9 cellular contexts compared by ENCODE assay signal in genomic region chr9:137069508-137070071, GRCh38. TPM values are rescaled to one million over a fixed set of nuclear protein-coding genes. Genes with fewer than 3 reads are reported as not detected.
DNase-seq lines count a peak whose midpoint lies in the region; ATAC-seq, FAIRE-seq and TF ChIP-seq lines count a peak whose summit lies in the region.
"Had no signal": no experiment of that assay in that cellular context is flagged by ENCODE, and none has a peak within 500 bp of the region (broad histone marks: within the 10 kb centered on the region; RNA-seq: fewer than 3 reads in every experiment).

No MANE protein-coding gene starts in this region.

- H3K4me1 Mint-ChIP-seq in Caco-2 (ENCODE audit: low read depth, unreplicated experiment): peaks cover 18% of the 10 kb centered on the region
- peaks cover 12 to 15% (median 14%) of the 10 kb centered on the region in 3 donors for H3K4me1 Mint-ChIP-seq in T-cell

- intact Hi-C loops in Caco-2 (cut with micrococcal nuclease; ENCODE audit: unreplicated experiment): loop anchor here (1.0 kb wide), 2 partner anchors 17 to 23 kb away; partner anchors contain the start of genes MAN1B1 and NPDC1

- no peaks in the 10 kb centered on the region for H4K20me1 ChIP-seq in GM23248 (ENCODE audit: insufficient read depth)
- H4K20me1 ChIP-seq in keratinocyte (ENCODE audit: control insufficient read depth, extremely low read depth, insufficient read depth, low read length): no peaks in the 10 kb centered on the region

- H3K4me3 Mint-ChIP-seq in Caco-2 (ENCODE audit: unreplicated experiment) (peak overlapping the region; percentile 68), T-cell (peak overlapping the region in 1 of 3 donors; percentile 32)

- H3K36me3 Mint-ChIP-seq in Caco-2 (ENCODE audit: insufficient read depth, unreplicated experiment): peaks cover 18% of the 10 kb centered on the region
- no peaks in the 10 kb centered on the region for H3K36me3 Mint-ChIP-seq in T-cell
- H3K36me3 Mint-ChIP-seq: naive thymus-derived CD8-positive, alpha-beta T cell had no signal

- POLR2A ChIA-PET in Caco-2 (lab: Charles Lee): interaction anchor here (0.5 to 1.9 kb wide), 7 partner anchors 16 to 311 kb away, joined by 3 to 24 read pairs (median 4); partner anchors contain the start of genes ANAPC2, ENTPD2, LCN8 and MAN1B1
- POLR2A ChIA-PET in T-cell (lab: Charles Lee): interaction anchor here (0.7 to 1.2 kb wide), 3 partner anchors 17 to 472 kb away, joined by 3 to 6 read pairs (median 3); partner anchors contain the start of genes MAN1B1 (in 1 of the 2) and TUBB4B (in 1 of the 2)
- POLR2A ChIA-PET in HEK293T (lab: Yijun Ruan, JAX): interaction anchor here (0.9 to 3.2 kb wide), 9 partner anchors 12 to 827 kb away, joined by 3 to 27 read pairs (median 4); partner anchors contain the start of gene MAN1B1

- no peak for FAIRE-seq in keratinocyte (lab: Jason Lieb, UNC)

- whole genome bisulfite sequencing in GM23248 (ENCODE audit: low coverage in 1 of 2, low lambda C conversion rate in 2 of 2, missing lambda C conversion rate in 2 of 2), 2 experiments: 9 to 50% methylated on average over 4 to 41 of the region's 48 CpGs

- H3F3A ChIP-seq in GM23248 (ENCODE audit: insufficient read depth): no peaks in the 10 kb centered on the region

- no peak overlapping the region for H3K27ac ChIP-seq in GM23248
- H3K27ac ChIP-seq in keratinocyte (ENCODE audit: control insufficient read depth, insufficient read depth, low read length): no peak overlapping the region

- CTCF ChIA-PET in Caco-2 (lab: Charles Lee): interaction anchor here (0.6 to 5.2 kb wide), 13 partner anchors 9 to 372 kb away, joined by 3 to 42 read pairs (median 8); partner anchors contain the start of genes ABCA2, ANAPC2, CYSRT1 and ENTPD2
- CTCF ChIA-PET in T-cell (lab: Charles Lee): interaction anchor here in 1 of 2 donors (1.3 to 2.2 kb wide), 3 partner anchors 17 to 26 kb away, joined by 7 to 11 read pairs (median 7); partner anchors contain the start of genes MAN1B1 and NPDC1
- CTCF ChIA-PET in HEK293T (lab: Yijun Ruan, JAX): interaction anchor here (1.9 to 2.4 kb wide), 4 partner anchors 11 to 167 kb away, joined by 4 to 10 read pairs (median 8); partner anchors contain the start of gene NPDC1

- H3K27me3 Mint-ChIP-seq in Caco-2 (ENCODE audit: insufficient read depth, unreplicated experiment) (no peaks in the 10 kb centered on the region), T-cell (peaks cover 3% of the 10 kb centered on the region in 2 donors)

- H3K9ac ChIP-seq in GM23248 (no peak overlapping the region), keratinocyte (ENCODE audit: control insufficient read depth, extremely low read depth, insufficient read depth, low read length) (no peak overlapping the region)

- dilution Hi-C loops in keratinocyte (cut with MboI; ENCODE audit: extremely low pct_ligation_motif_present, low sequenced_read_pairs): no loop called here

- H3K79me2 ChIP-seq in GM23248 (ENCODE audit: insufficient read depth): no peaks in the 10 kb centered on the region
- H3K79me2 ChIP-seq in keratinocyte (ENCODE audit: control insufficient read depth, insufficient read depth, low read length): no peaks in the 10 kb centered on the region

- peak in 1 of 2 experiments; percentile 49 for DNase-seq in Caco-2
- no peak for DNase-seq in GM23248
- no peak for DNase-seq in T-cell
- no peak for DNase-seq in keratinocyte (ENCODE audit: low read depth, low spot score)
- DNase-seq in HEK293T (ENCODE audit: extremely low spot score): no peak
- no peak for DNase-seq in kidney glomerular epithelial cell (lab: John Stamatoyannopoulos, UW)
- DNase-seq in anterior cingulate cortex (lab: John Stamatoyannopoulos, UW): no peak

- in situ Hi-C loops in GM23248 (cut with MboI): no loop called here

- H3K9me3 ChIP-seq in Caco-2: no peaks in the 10 kb centered on the region
- H3K9me3 ChIP-seq in GM23248 (ENCODE audit: low read depth): no peaks in the 10 kb centered on the region
- H3K9me3 ChIP-seq in keratinocyte (ENCODE audit: control insufficient read depth, low read depth, low read length): no peaks in the 10 kb centered on the region

- no peaks in the 10 kb centered on the region for H3K27me3 ChIP-seq in Caco-2 (replicated peaks; ENCODE audit: control insufficient read depth, insufficient read depth, low read length)
- no peaks in the 10 kb centered on the region for H3K27me3 ChIP-seq in GM23248 (replicated peaks; ENCODE audit: insufficient read depth)
- H3K27me3 ChIP-seq in keratinocyte (ENCODE audit: control insufficient read depth, extremely low read depth, insufficient read depth, low read length): no peaks in the 10 kb centered on the region

- H3K4me1 ChIP-seq in Caco-2 (peaks cover 33% of the 10 kb centered on the region), GM23248 (ENCODE audit: insufficient read depth) (no peaks in the 10 kb centered on the region), keratinocyte (ENCODE audit: control insufficient read depth, extremely low read depth, insufficient read depth, low read length) (peaks cover 10% of the 10 kb centered on the region)

- BruUV-seq in Caco-2 (replicated peaks; lab: Mats Ljungman, UMichigan): no TSS peak

- 0 out of 2 replicates have a peak, but pooled peaks cover 2% of the 10 kb centered on the region for H3K36me3 ChIP-seq in Caco-2 (ENCODE audit: control insufficient read depth, insufficient read depth, low read length)
- no peaks in the 10 kb centered on the region for H3K36me3 ChIP-seq in GM23248 (ENCODE audit: low read depth)
- no peaks in the 10 kb centered on the region for H3K36me3 ChIP-seq in keratinocyte (ENCODE audit: control insufficient read depth in 2 of 2, extremely low read depth in 1 of 2, insufficient read depth in 2 of 2, low read length in 2 of 2)

- H3K9me3 Mint-ChIP-seq in Caco-2 (ENCODE audit: unreplicated experiment): no peaks in the 10 kb centered on the region
- H3K9me3 Mint-ChIP-seq in T-cell: no peaks in the 10 kb centered on the region
- H3K9me3 Mint-ChIP-seq: naive thymus-derived CD8-positive, alpha-beta T cell had no signal

- ATAC-seq in T-cell (replicated peaks in 1 of 4): peak in 3 of 4 experiments; percentile 1 to 10 (median 7)
- ATAC-seq in GM18858 (IDR thresholded peaks at IDR 0.05; ENCODE audit: unreplicated experiment): no peak

- no peak overlapping the region for H2AFZ ChIP-seq in GM23248
- no peak overlapping the region for H2AFZ ChIP-seq in keratinocyte (ENCODE audit: control insufficient read depth, low read length)

- H3K9me1 ChIP-seq in keratinocyte (ENCODE audit: control insufficient read depth, extremely low read depth, insufficient read depth, low read length): no peaks in the 10 kb centered on the region

- no peaks in the 10 kb centered on the region for H3K9me2 ChIP-seq in GM23248 (ENCODE audit: insufficient read depth)

- H3K4me2 ChIP-seq in GM23248 (ENCODE audit: unreplicated experiment): no peak overlapping the region
- peak overlapping the region; percentile 70 for H3K4me2 ChIP-seq in keratinocyte (ENCODE audit: control insufficient read depth, extremely low read depth, insufficient read depth, low read depth, low read length)

- TF ChIP-seq CTCF in Caco-2 (IDR thresholded peaks at IDR 0.05; ENCODE audit: insufficient read depth in 1 of 2, low read depth in 1 of 2, low read length in 1 of 2, severe bottlenecking in 1 of 2, unreplicated experiment in 1 of 2) (no peak), keratinocyte (optimal IDR thresholded peaks at IDR 0.05 in 1 of 3, IDR thresholded peaks at IDR 0.05 in 1 of 3, conservative IDR thresholded peaks at IDR 0.05 in 1 of 3; ENCODE audit: extremely low read depth in 1 of 3, insufficient read depth in 2 of 3, low read length in 3 of 3) (no peak)

- no peak overlapping the region for H3K27ac Mint-ChIP-seq in Caco-2 (ENCODE audit: unreplicated experiment)
- no peak overlapping the region for H3K27ac Mint-ChIP-seq in T-cell

- peak overlapping the region; percentile 80 for H3K4me3 ChIP-seq in Caco-2 (ENCODE audit: low read depth, low read length)
- H3K4me3 ChIP-seq in GM23248: peak overlapping the region; percentile 65
- peak overlapping the region in 2 of 3 experiments; percentile 17 to 32 for H3K4me3 ChIP-seq in keratinocyte (ENCODE audit: control insufficient read depth in 2 of 3, extremely low read depth in 1 of 3, insufficient read depth in 2 of 3, low read depth in 1 of 3, low read length in 3 of 3)

RNA-seq across cellular contexts. Expression of gene SAPCD2, which starts 0.8 kb away (rescaled TPM):
- total RNA-seq in Caco-2 (2022): 53.3 and 57.5 TPM in 2 replicates
- total RNA-seq in GM23248 (2014; rRNA removed; shearing (Covaris generic)): 5.4 TPM in 2 replicates
- 0.86 and 0.88 TPM in 2 replicates for polyA plus RNA-seq in GM23248 (2016; fragmentation: Nextera tagmentation; extraction: Ambion mirVana)
- 1 to 10 TPM in 1 of 5 donors, under 1 TPM in 4; 0.33 to 1.0 (median 0.83) TPM for total RNA-seq in T-cell
- polyA plus RNA-seq in keratinocyte: 0.90 to 1.6 TPM (median 1.2 TPM) in 3 replicates
- polyA plus RNA-seq in keratinocyte (2011; ENCODE audit: low read depth): 0.75 TPM
- polyA plus RNA-seq in keratinocyte (2011; cell fraction: cytosol; rRNA removed): 0.47 and 0.81 TPM in 2 replicates
- polyA plus RNA-seq in keratinocyte (2011; cell fraction: nucleus; rRNA removed): 0.76 and 0.88 TPM in 2 replicates
- 1.0 and 2.3 TPM in 2 replicates for polyA plus RNA-seq in keratinocyte (2012; ENCODE audit: low replicate concordance)
- polyA minus RNA-seq in keratinocyte: 0.33 to 1.4 TPM (median 1.0 TPM) in 3 replicates
- polyA minus RNA-seq in keratinocyte (2011; cell fraction: cytosol; rRNA and poly(A)+ RNA removed): 5.6 TPM
- polyA minus RNA-seq in keratinocyte (2011; cell fraction: nucleus; rRNA and poly(A)+ RNA removed): 0.78 and 1.2 TPM in 2 replicates

RNA-seq across cellular contexts. Expression of gene UAP1L1, which starts 7.7 kb away (rescaled TPM):
- 22.7 and 24.6 TPM in 2 replicates for total RNA-seq in Caco-2 (2022)
- total RNA-seq in GM23248 (2014; rRNA removed; shearing (Covaris generic)): 5.2 and 5.7 TPM in 2 replicates
- 4.3 and 4.5 TPM in 2 replicates for polyA plus RNA-seq in GM23248 (2016; fragmentation: Nextera tagmentation; extraction: Ambion mirVana)
- 10 to 100 TPM; 11.3 to 32.8 (median 19.3) TPM for total RNA-seq in T-cell
- polyA plus RNA-seq in keratinocyte: 2.7 to 4.3 TPM (median 4.3 TPM) in 3 replicates
- polyA plus RNA-seq in keratinocyte (2011; ENCODE audit: low read depth): 1.1 TPM
- polyA plus RNA-seq in keratinocyte (2011; cell fraction: cytosol; rRNA removed): 2.1 and 3.0 TPM in 2 replicates
- polyA plus RNA-seq in keratinocyte (2011; cell fraction: nucleus; rRNA removed): 14.2 and 17.5 TPM in 2 replicates
- polyA plus RNA-seq in keratinocyte (2012; ENCODE audit: low replicate concordance): 4.8 and 5.0 TPM in 2 replicates
- 2.3 to 5.2 TPM (median 3.5 TPM) in 3 replicates for polyA minus RNA-seq in keratinocyte
- polyA minus RNA-seq in keratinocyte (2011; cell fraction: cytosol; rRNA and poly(A)+ RNA removed): 3.3 TPM
- polyA minus RNA-seq in keratinocyte (2011; cell fraction: nucleus; rRNA and poly(A)+ RNA removed): 3.7 and 4.3 TPM in 2 replicates

RNA-seq across cellular contexts. Expression of gene ENTPD2, which starts 15.7 kb away (rescaled TPM):
- total RNA-seq in Caco-2 (2022): 2.9 and 3.4 TPM in 2 replicates
- total RNA-seq in GM23248 (2014; rRNA removed; shearing (Covaris generic)): not detected in 2 replicates
- polyA plus RNA-seq in GM23248 (2016; fragmentation: Nextera tagmentation; extraction: Ambion mirVana): not detected in 2 replicates
- under 1 TPM in 1 of 5 donors, not detected in 4; 0.32 TPM for total RNA-seq in T-cell
- 0.52 to 1.3 TPM (median 0.65 TPM) in 3 replicates for polyA plus RNA-seq in keratinocyte
- polyA plus RNA-seq in keratinocyte (2011; ENCODE audit: low read depth): 2.4 TPM
- 0.63 and 1.4 TPM in 2 replicates for polyA plus RNA-seq in keratinocyte (2011; cell fraction: cytosol; rRNA removed)
- 4.2 and 5.5 TPM in 2 replicates for polyA plus RNA-seq in keratinocyte (2011; cell fraction: nucleus; rRNA removed)
- polyA plus RNA-seq in keratinocyte (2012; ENCODE audit: low replicate concordance): 2.9 and 10.7 TPM in 2 replicates
- polyA minus RNA-seq in keratinocyte: 0.35 to 2.9 TPM (median 0.59 TPM) in 3 replicates
- polyA minus RNA-seq in keratinocyte (2011; cell fraction: cytosol; rRNA and poly(A)+ RNA removed): 2.9 TPM
- 2.1 and 2.8 TPM in 2 replicates for polyA minus RNA-seq in keratinocyte (2011; cell fraction: nucleus; rRNA and poly(A)+ RNA removed)
- total RNA-seq: naive thymus-derived CD8-positive, alpha-beta T cell had no signal
- polyA plus RNA-seq: naive thymus-derived CD8-positive, alpha-beta T cell had no signal

RNA-seq across cellular contexts. Expression of gene MAN1B1, which starts 17.2 kb away (rescaled TPM):
- total RNA-seq in Caco-2 (2022) (57.7 and 58.0 TPM in 2 replicates), T-cell (10 to 100 TPM; 62.0 to 91.5 (median 84.8) TPM)
- total RNA-seq in GM23248 (2014; rRNA removed; shearing (Covaris generic)): 131 and 136 TPM in 2 replicates
- polyA plus RNA-seq in GM23248 (2016; fragmentation: Nextera tagmentation; extraction: Ambion mirVana) (101 and 104 TPM in 2 replicates), keratinocyte (31.4 to 48.2 TPM (median 34.3 TPM) in 3 replicates)
- polyA plus RNA-seq in keratinocyte (2011; ENCODE audit: low read depth): 126 TPM
- polyA plus RNA-seq in keratinocyte (2011; cell fraction: cytosol; rRNA removed): 20.5 and 24.1 TPM in 2 replicates
- polyA plus RNA-seq in keratinocyte (2011; cell fraction: nucleus; rRNA removed): 99.9 and 115 TPM in 2 replicates
- polyA plus RNA-seq in keratinocyte (2012; ENCODE audit: low replicate concordance): 35.1 and 36.7 TPM in 2 replicates
- polyA minus RNA-seq in keratinocyte: 40.5 to 48.5 TPM (median 42.4 TPM) in 3 replicates
- 42.0 TPM for polyA minus RNA-seq in keratinocyte (2011; cell fraction: cytosol; rRNA and poly(A)+ RNA removed)
- polyA minus RNA-seq in keratinocyte (2011; cell fraction: nucleus; rRNA and poly(A)+ RNA removed): 64.6 and 80.4 TPM in 2 replicates

RNA-seq across cellular contexts. Expression of gene NPDC1, which starts 23.6 kb away (rescaled TPM):
- total RNA-seq in Caco-2 (2022) (44.1 and 49.2 TPM in 2 replicates), T-cell (10 to 100 TPM; 32.4 to 76.7 (median 57.0) TPM)
- 41.9 and 43.1 TPM in 2 replicates for total RNA-seq in GM23248 (2014; rRNA removed; shearing (Covaris generic))
- polyA plus RNA-seq in GM23248 (2016; fragmentation: Nextera tagmentation; extraction: Ambion mirVana) (121 and 122 TPM in 2 replicates), keratinocyte (9.8 to 23.8 TPM (median 10.6 TPM) in 3 replicates)
- 24.0 TPM for polyA plus RNA-seq in keratinocyte (2011; ENCODE audit: low read depth)
- polyA plus RNA-seq in keratinocyte (2011; cell fraction: cytosol; rRNA removed): 5.1 and 22.1 TPM in 2 replicates
- 56.8 and 102 TPM in 2 replicates for polyA plus RNA-seq in keratinocyte (2011; cell fraction: nucleus; rRNA removed)
- 25.1 and 32.5 TPM in 2 replicates for polyA plus RNA-seq in keratinocyte (2012; ENCODE audit: low replicate concordance)
- polyA minus RNA-seq in keratinocyte: 2.6 to 5.8 TPM (median 3.4 TPM) in 3 replicates
- 40.3 TPM for polyA minus RNA-seq in keratinocyte (2011; cell fraction: cytosol; rRNA and poly(A)+ RNA removed)
- 14.3 and 22.4 TPM in 2 replicates for polyA minus RNA-seq in keratinocyte (2011; cell fraction: nucleus; rRNA and poly(A)+ RNA removed)

Comparison
In these comparisons a context has a peak if more than half of its experiments do, and no peak if none do; other contexts are left out.
1. H3K4me3 ChIP-seq: peak in every context shown above with its lines; median percentile 80 in Caco-2; 65 in GM23248; 24 in keratinocyte.